ENCODE assay signal across 2 cellular contexts in the genomic region with DNA sequence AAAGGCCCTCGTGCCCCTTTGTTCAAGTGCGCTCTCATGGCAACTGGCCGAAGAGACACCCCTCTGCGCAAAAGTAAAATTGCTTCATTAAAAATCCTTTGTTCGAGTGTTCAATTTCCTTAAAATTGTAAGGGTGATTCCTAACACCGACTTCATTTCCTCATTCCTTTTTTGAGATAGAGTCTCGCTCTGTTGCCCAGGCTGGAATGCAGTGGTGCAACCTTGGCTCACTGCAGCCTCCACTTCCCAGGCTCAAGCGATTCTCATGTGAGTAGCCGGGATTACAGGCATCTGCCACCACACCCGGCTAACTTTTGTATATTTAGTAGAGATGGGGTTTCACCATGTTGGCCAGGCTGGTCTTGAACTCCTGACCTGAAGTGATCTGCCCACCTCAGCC. TPM values are rescaled to one million over a fixed set of nuclear protein-coding genes. Genes with fewer than 3 reads are reported as not detected.
"Had no signal": no experiment of that assay in that cellular context is flagged by ENCODE, and none has a peak within 500 bp of the region (broad histone marks: within the 10 kb centered on the region; RNA-seq: fewer than 3 reads in every experiment).

No MANE protein-coding gene starts in this region.

RNA-seq across cellular contexts. Expression of gene ACKR2, which starts 1.5 kb away (rescaled TPM):
- total RNA-seq: SK-MEL-5 had no signal

RNA-seq across cellular contexts. Expression of gene CCDC13, which starts 37.7 kb away (rescaled TPM):
- total RNA-seq: activated T-helper 2 cell treated with anti-CD3 and anti-CD28 coated beads, Interferon-gamma antibody, Interleukin-2, Interleukin-4, amounts not matched to agents 10 μg/mL and 5 μg/mL and 100 μg/mL, durations not matched to agents 14 hours and 24 hours and 36 hours had no signal
